17 cellular contexts compared by ENCODE assay signal in genomic region chr20:24576447-24576846, GRCh38.
"Had no signal": no experiment of that assay in that cellular context is flagged by ENCODE, and none has a peak within 500 bp of the region (broad histone marks: within the 10 kb centered on the region; RNA-seq: fewer than 3 reads in every experiment).

No MANE protein-coding gene starts in this region.

- H3K36me3 ChIP-seq: esophagus muscularis mucosa, gastroesophageal sphincter, heart right ventricle, left ventricle myocardium inferior, lower lobe of right lung had no signal

- H3K4me3 ChIP-seq: coronary artery, dorsolateral prefrontal cortex, esophagus muscularis mucosa, gastroesophageal sphincter, heart right ventricle, left ventricle myocardium inferior, lower lobe of right lung had no signal

- H3K27ac ChIP-seq: coronary artery, dorsolateral prefrontal cortex, esophagus muscularis mucosa, foreskin keratinocyte, gastroesophageal sphincter, heart right ventricle, left ventricle myocardium inferior, lower lobe of right lung had no signal

- DNase-seq: dermis blood vessel endothelial cell; dorsolateral prefrontal cortex; effector CD4-positive, alpha-beta T cell; effector memory CD4-positive, alpha-beta T cell; foreskin keratinocyte; glutamatergic neuron; heart right ventricle; hippocampal formation; kidney glomerular epithelial cell; left colon; left ventricle myocardium inferior; lower lobe of right lung; mesenchymal stem cell; midbrain had no signal

- H3K27me3 ChIP-seq: dorsolateral prefrontal cortex, esophagus muscularis mucosa, foreskin keratinocyte, gastroesophageal sphincter, heart right ventricle had no signal

- H3K4me1 ChIP-seq: esophagus muscularis mucosa, foreskin keratinocyte, gastroesophageal sphincter, left ventricle myocardium inferior, lower lobe of right lung had no signal

- H3K9me3 ChIP-seq: esophagus muscularis mucosa, gastroesophageal sphincter, heart right ventricle, left ventricle myocardium inferior, lower lobe of right lung had no signal
